ENCODE assay signal across 22 cellular contexts in genomic region chr21:45057886-45058285, GRCh38.
"Had no signal": no experiment of that assay in that cellular context is flagged by ENCODE, and none has a peak within 500 bp of the region (broad histone marks: within the 10 kb centered on the region; RNA-seq: fewer than 3 reads in every experiment).

No MANE protein-coding gene starts in this region.

- H3K9me3 Mint-ChIP-seq: naive thymus-derived CD8-positive, alpha-beta T cell; neural crest cell; stimulated activated memory B cell treated with anti-CD40 and anti-IgM and Interleukin-4, amounts not matched to agents 10 μg/mL and 1 μg/mL and 100 μg/mL, for 72 hours; stimulated activated naive CD8-positive, alpha-beta T cell treated with anti-CD3 and anti-CD28 coated beads, Interleukin-15, amount 100 ng/mL, for 72 hours had no signal

- H3K4me3 Mint-ChIP-seq: memory B cell; naive thymus-derived CD8-positive, alpha-beta T cell; nephron; neural crest cell; stimulated activated memory B cell treated with anti-CD40 and anti-IgM and Interleukin-4, amounts not matched to agents 10 μg/mL and 1 μg/mL and 100 μg/mL, for 72 hours; stimulated activated naive CD8-positive, alpha-beta T cell treated with anti-CD3 and anti-CD28 coated beads, Interleukin-15, amount 100 ng/mL, for 72 hours had no signal

- DNase-seq: heart right ventricle; islet precursor cell; left ventricle myocardium superior; naive thymus-derived CD8-positive, alpha-beta T cell; ovary; right lobe of liver; stimulated activated CD4-positive, alpha-beta T cell treated with anti-CD3 and anti-CD28 coated beads, Interleukin-1b, Interleukin-23, amount 100 ng/mL, for 48 hours; stimulated activated CD4-positive, alpha-beta T cell treated with anti-CD3 and anti-CD28 coated beads, Interleukin-2, amount 100 ng/mL, for 48 hours; stimulated activated CD4-positive, alpha-beta T cell treated with anti-CD3 and anti-CD28 coated beads, Interleukin-4, amount 100 ng/mL, for 4 hours; stimulated activated CD8-positive, alpha-beta memory T cell treated with anti-CD3 and anti-CD28 coated beads, Interleukin-4, amount 100 ng/mL, for 48 hours; stimulated activated naive CD4-positive, alpha-beta T cell treated with Interleukin-2 at 50 U/mL for 16 hours; stimulated activated naive CD8-positive, alpha-beta T cell treated with anti-CD3 and anti-CD28 coated beads, Interleukin-15, amount 100 ng/mL, for 72 hours; testis; thyroid gland; transverse colon; upper lobe of right lung had no signal

- H3K4me1 Mint-ChIP-seq: nephron; stimulated activated naive CD8-positive, alpha-beta T cell treated with anti-CD3 and anti-CD28 coated beads, Interleukin-15, amount 100 ng/mL, for 72 hours had no signal

- H3K36me3 Mint-ChIP-seq: memory B cell; naive thymus-derived CD8-positive, alpha-beta T cell; stimulated activated memory B cell treated with anti-CD40 and anti-IgM and Interleukin-4, amounts not matched to agents 10 μg/mL and 1 μg/mL and 100 μg/mL, for 72 hours had no signal

- ATAC-seq: heart right ventricle; left lobe of liver; left ventricle myocardium superior; naive thymus-derived CD8-positive, alpha-beta T cell; right lobe of liver; upper lobe of right lung had no signal

- H3K27ac Mint-ChIP-seq: memory B cell; nephron; progenitor cell of endocrine pancreas; stimulated activated memory B cell treated with anti-CD40 and anti-IgM and Interleukin-4, amounts not matched to agents 10 μg/mL and 1 μg/mL and 100 μg/mL, for 72 hours; stimulated activated naive CD8-positive, alpha-beta T cell treated with anti-CD3 and anti-CD28 coated beads, Interleukin-15, amount 100 ng/mL, for 72 hours had no signal
